ENCODE assay signal across 26 cellular contexts in genomic region chr12:124753230-124753595, GRCh38.
DNase-seq lines count a peak whose midpoint lies in the region; ATAC-seq, FAIRE-seq and TF ChIP-seq lines count a peak whose summit lies in the region.
"Had no signal": no experiment of that assay in that cellular context is flagged by ENCODE, and none has a peak within 500 bp of the region (broad histone marks: within the 10 kb centered on the region; RNA-seq: fewer than 3 reads in every experiment).

No MANE protein-coding gene starts in this region.

- H3K4me3 ChIP-seq in left ventricle myocardium inferior (no peak overlapping the region), esophagus (ENCODE audit: low read depth in 1 of 2, low read length in 2 of 2) (no peak overlapping the region), pancreas (no peak overlapping the region)
- H3K4me3 ChIP-seq: prostate gland, spleen had no signal

- H3K36me3 ChIP-seq in left ventricle myocardium inferior (no peaks in the 10 kb centered on the region), esophagus (ENCODE audit: control insufficient read depth in 2 of 2, insufficient read depth in 2 of 2, low read length in 1 of 2) (no peaks in the 10 kb centered on the region), pancreas (no peaks in the 10 kb centered on the region)
- H3K36me3 ChIP-seq: prostate gland, spleen had no signal

- H3K27ac ChIP-seq in left ventricle myocardium inferior (replicated peaks) = peak overlapping the region; percentile 95
- H3K27ac ChIP-seq in esophagus (ENCODE audit: low read depth in 2 of 2, low read length in 1 of 2) = peak overlapping the region; percentile 13 to 70
- peak overlapping the region in 2 of 4 donors; percentile 51 to 60 for H3K27ac ChIP-seq in pancreas

- ATAC-seq in Right ventricle myocardium superior (ENCODE audit: poor library complexity) = no peak
- ATAC-seq in pancreas = peak in 3 of 4 donors; percentile 27 to 50 (median 28)
- no peak for ATAC-seq in activated T-cell treated with anti-CD3 and anti-CD28 coated beads, Interleukin-2, amount 50 U/mL, for 72 hours (replicated peaks in 1 of 2)
- ATAC-seq: natural killer cell treated with Interleukin-12 subunit alpha and Interleukin-12 subunit beta and Interleukin-15 and Interleukin-18, amount 100 ng/mL, for 72 hours; stimulated activated naive CD8-positive, alpha-beta T cell treated with anti-CD3 and anti-CD28 coated beads, Interleukin-15, Interleukin-2, amounts not matched to agents 100 U/mL and 50 U/mL, for 24 hours; WTC11 had no signal

- DNase-seq in left ventricle myocardium inferior (no peak), Right ventricle myocardium superior (no peak), pancreas (peak in 1 of 6 donors; percentile 29), NCI-H1105 (lab: John Stamatoyannopoulos, UW) (no peak), KG1 (lab: John Stamatoyannopoulos, UW) (no peak), urothelium cell line (ENCODE audit: low spot score) (no peak)
- DNase-seq in activated T-cell treated with anti-CD3 and anti-CD28 coated beads, Interleukin-2, amount 50 U/mL, for 72 hours = no peak
- DNase-seq: activated CD4-positive, alpha-beta T cell treated with anti-CD3 and anti-CD28 coated beads, Interleukin-2, amount 50 U/mL, for 48 hours; activated CD8-positive, alpha-beta memory T cell treated with anti-CD3 and anti-CD28 coated beads, Interleukin-2, amount 50 U/mL, for 48 hours; activated effector memory CD4-positive, alpha-beta T cell treated with Interleukin-2 at 50 U/mL for 16 hours; EL; endodermal cell; glutamatergic neuron; NCI-H1092 treated with DMSO at 0.1 percent for 48 hours; NCI-H2029; NCI-H510A; spleen; stimulated activated CD4-positive, alpha-beta T cell treated with anti-CD3 and anti-CD28 coated beads, Interleukin-4, amount 100 ng/mL, for 24 hours; stimulated activated naive CD8-positive, alpha-beta T cell treated with anti-CD3 and anti-CD28 coated beads, Interleukin-15, Interleukin-2, amounts not matched to agents 100 U/mL and 50 U/mL, for 24 hours; T1000 had no signal

- H3K27ac Mint-ChIP-seq in activated T-cell treated with anti-CD3 and anti-CD28 coated beads, Interleukin-2, amount 50 U/mL, for 72 hours = no peak overlapping the region
- H3K27ac Mint-ChIP-seq: endodermal cell; natural killer cell treated with Interleukin-12 subunit alpha and Interleukin-12 subunit beta and Interleukin-15 and Interleukin-18, amount 100 ng/mL, for 72 hours; type B pancreatic cell; WTC11 had no signal

- H3K9me3 Mint-ChIP-seq in activated T-cell treated with anti-CD3 and anti-CD28 coated beads, Interleukin-2, amount 50 U/mL, for 72 hours = peaks cover 8% of the 10 kb centered on the region in 2 donors
- H3K9me3 Mint-ChIP-seq: natural killer cell treated with Interleukin-12 subunit alpha and Interleukin-12 subunit beta and Interleukin-15 and Interleukin-18, amount 100 ng/mL, for 72 hours had no signal

- H3K9me3 ChIP-seq in left ventricle myocardium inferior (replicated peaks) = peaks cover 8% of the 10 kb centered on the region
- peaks cover 0 to 14% of the 10 kb centered on the region in 2 donors for H3K9me3 ChIP-seq in esophagus (ENCODE audit: control insufficient read depth in 2 of 2, insufficient read depth in 1 of 2, low read depth in 1 of 2, low read length in 1 of 2)
- no peaks in the 10 kb centered on the region for H3K9me3 ChIP-seq in pancreas
- H3K9me3 ChIP-seq: prostate gland had no signal

- peaks cover 6 to 14% of the 10 kb centered on the region in 2 donors for H3K36me3 Mint-ChIP-seq in activated T-cell treated with anti-CD3 and anti-CD28 coated beads, Interleukin-2, amount 50 U/mL, for 72 hours (ENCODE audit: insufficient read depth in 2 of 2)
- H3K36me3 Mint-ChIP-seq: type B pancreatic cell had no signal

- 45 to 58% methylated on average over 11 of the region's 11 CpGs for WGBS in esophagus, 2 donors
- WGBS in pancreas, 2 donors = 63 to 64% methylated on average over 11 of the region's 11 CpGs

- FAIRE-seq in pancreas (lab: Jason Lieb, UNC) = no peak
- FAIRE-seq in urothelium cell line (lab: Jason Lieb, UNC) = no peak
- FAIRE-seq: colon had no signal

- H3K27me3 Mint-ChIP-seq in activated T-cell treated with anti-CD3 and anti-CD28 coated beads, Interleukin-2, amount 50 U/mL, for 72 hours (ENCODE audit: low read depth) = peaks cover 36% of the 10 kb centered on the region

- peaks cover 9% of the 10 kb centered on the region for H3K4me1 Mint-ChIP-seq in activated T-cell treated with anti-CD3 and anti-CD28 coated beads, Interleukin-2, amount 50 U/mL, for 72 hours (ENCODE audit: low read depth)

- H3K4me3 Mint-ChIP-seq in activated T-cell treated with anti-CD3 and anti-CD28 coated beads, Interleukin-2, amount 50 U/mL, for 72 hours = no peak overlapping the region
- H3K4me3 Mint-ChIP-seq: endodermal cell; natural killer cell treated with Interleukin-12 subunit alpha and Interleukin-12 subunit beta and Interleukin-15 and Interleukin-18, amount 100 ng/mL, for 72 hours; type B pancreatic cell; WTC11 had no signal

- TF ChIP-seq CTCF in left ventricle myocardium inferior (IDR thresholded peaks at IDR 0.05; ENCODE audit: borderline replicate concordance) (no peak), pancreas (IDR thresholded peaks at IDR 0.05) (no peak)

- H3K27me3 ChIP-seq in left ventricle myocardium inferior (ENCODE audit: low read depth) (no peaks in the 10 kb centered on the region), esophagus (ENCODE audit: control insufficient read depth in 1 of 2, insufficient read depth in 2 of 2, low read length in 2 of 2) (no peaks in the 10 kb centered on the region), pancreas (no peaks in the 10 kb centered on the region)

- H3K4me1 ChIP-seq in left ventricle myocardium inferior (peaks cover 44% of the 10 kb centered on the region), esophagus (ENCODE audit: control insufficient read depth in 2 of 2, insufficient read depth in 2 of 2, low read length in 1 of 2) (peaks cover 0 to 6% of the 10 kb centered on the region in 2 donors), pancreas (peaks cover 0 to 10% (median 7%) of the 10 kb centered on the region in 3 donors)

- intact Hi-C loops in left ventricle myocardium inferior (cut with micrococcal nuclease) = no loop called here
- intact Hi-C loops in Right ventricle myocardium superior (cut with DNase I) = no loop called here
- intact Hi-C loops in pancreas (cut with DNase I) = loop anchor here in 1 of 3 donors (10.0 kb wide), 1 partner anchor 258 kb away; no protein-coding TSS in a partner anchor

Comparison
In these comparisons a context has a peak if more than half of its experiments do, and no peak if none do; other contexts are left out.
1. ATAC-seq: peak in pancreas (3 of 4); none in Right ventricle myocardium superior (single experiment) and activated T-cell treated with anti-CD3 and anti-CD28 coated beads, Interleukin-2, amount 50 U/mL, for 72 hours (0 of 2).